9 cellular contexts compared by ENCODE assay signal in the genomic region with DNA sequence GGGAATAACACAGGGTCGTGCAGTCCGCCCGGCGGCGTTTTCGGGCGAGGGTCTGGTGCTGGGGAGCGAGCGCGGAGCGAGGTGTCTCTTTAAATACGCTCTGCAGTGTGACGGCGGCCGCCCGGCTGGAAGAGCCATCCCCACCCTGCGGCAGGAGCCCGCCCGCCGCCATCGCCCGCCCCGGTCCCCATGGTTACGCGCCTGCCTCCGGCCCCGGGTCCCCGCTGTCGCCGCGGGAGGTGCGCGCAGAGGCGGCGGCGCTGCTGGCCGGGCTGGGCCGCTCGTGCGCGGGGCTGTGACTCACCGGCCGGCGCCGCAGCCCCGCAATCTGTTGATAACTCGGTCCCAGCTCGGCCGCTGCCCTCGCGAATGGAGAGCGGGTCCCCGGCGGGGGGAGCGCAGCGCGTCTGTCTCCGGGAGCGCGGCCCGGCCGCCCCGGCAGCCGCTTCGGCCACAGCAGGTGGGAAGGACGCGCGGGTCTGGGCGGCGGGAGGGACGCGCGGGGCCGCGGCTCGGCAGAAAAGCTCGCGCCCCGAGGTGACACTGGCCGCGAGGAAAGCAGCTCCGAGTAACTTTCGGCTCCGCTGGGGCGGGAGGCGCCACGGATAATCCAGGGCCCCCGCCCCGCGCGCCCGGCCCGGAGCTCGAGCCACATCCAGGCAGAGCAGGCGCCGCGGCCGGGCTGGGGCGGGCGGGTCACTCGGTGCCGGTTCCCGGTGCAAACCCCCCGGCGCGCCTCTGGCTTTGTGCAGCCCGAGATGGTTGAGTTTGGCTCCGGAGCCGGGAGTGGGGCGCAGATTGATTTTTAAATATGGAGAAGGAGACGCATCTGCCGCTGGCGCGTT. TPM values are rescaled to one million over a fixed set of nuclear protein-coding genes. Genes with fewer than 3 reads are reported as not detected.
DNase-seq lines count a peak whose midpoint lies in the region; ATAC-seq and TF ChIP-seq lines count a peak whose summit lies in the region.
"Had no signal": no experiment of that assay in that cellular context is flagged by ENCODE, and none has a peak within 500 bp of the region (broad histone marks: within the 10 kb centered on the region; RNA-seq: fewer than 3 reads in every experiment).

A gene with protein sequence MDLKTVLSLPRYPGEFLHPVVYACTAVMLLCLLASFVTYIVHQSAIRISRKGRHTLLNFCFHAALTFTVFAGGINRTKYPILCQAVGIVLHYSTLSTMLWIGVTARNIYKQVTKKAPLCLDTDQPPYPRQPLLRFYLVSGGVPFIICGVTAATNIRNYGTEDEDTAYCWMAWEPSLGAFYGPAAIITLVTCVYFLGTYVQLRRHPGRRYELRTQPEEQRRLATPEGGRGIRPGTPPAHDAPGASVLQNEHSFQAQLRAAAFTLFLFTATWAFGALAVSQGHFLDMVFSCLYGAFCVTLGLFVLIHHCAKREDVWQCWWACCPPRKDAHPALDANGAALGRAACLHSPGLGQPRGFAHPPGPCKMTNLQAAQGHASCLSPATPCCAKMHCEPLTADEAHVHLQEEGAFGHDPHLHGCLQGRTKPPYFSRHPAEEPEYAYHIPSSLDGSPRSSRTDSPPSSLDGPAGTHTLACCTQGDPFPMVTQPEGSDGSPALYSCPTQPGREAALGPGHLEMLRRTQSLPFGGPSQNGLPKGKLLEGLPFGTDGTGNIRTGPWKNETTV (plus strand): TSS at position 246 of the 845 bp plus-strand sequence. CDS start 986 bp downstream, outside the sequence.

- no peaks in the 10 kb centered on the region for H3K9me3 ChIP-seq in Panc1 (ENCODE audit: control insufficient read depth, insufficient read depth, low read depth, low read length)
- no peaks in the 10 kb centered on the region for H3K9me3 ChIP-seq in iPS DF 6.9 (ENCODE audit: control insufficient read depth, insufficient read depth, low read length)
- no peaks in the 10 kb centered on the region for H3K9me3 ChIP-seq in psoas muscle
- no peaks in the 10 kb centered on the region for H3K9me3 ChIP-seq in aorta (ENCODE audit: control insufficient read depth, low read length)

- CTCF ChIA-PET in Panc1 (lab: Charles Lee) (no interaction called here), GM10248 (lab: Yijun Ruan, JAX) (no interaction called here)

- WGBS in iPS DF 6.9 (ENCODE audit: insufficient coverage, insufficient read length), result no CpG with 5 or more reads among the region's 114 CpGs
- WGBS in psoas muscle, 3 donors, result 1 to 3% (median 1%) methylated on average over 52 to 114 of the region's 114 CpGs
- WGBS in aorta, 2 donors, result 1% methylated on average over 94 to 114 of the region's 114 CpGs

- H3K36me3 ChIP-seq in Panc1 (ENCODE audit: control insufficient read depth, insufficient read depth, low read length) (no peaks in the 10 kb centered on the region), iPS DF 6.9 (ENCODE audit: control insufficient read depth, insufficient read depth, low read length) (no peaks in the 10 kb centered on the region; the same call in 1 of the 2 replicates), psoas muscle (ENCODE audit: insufficient read depth in 1 of 2, low read depth in 1 of 2) (no peaks in the 10 kb centered on the region), aorta (ENCODE audit: control insufficient read depth in 1 of 2, insufficient read depth in 2 of 2, low read length in 1 of 2) (no peaks in the 10 kb centered on the region)

- H3K4me3 ChIP-seq in Panc1 (ENCODE audit: low read depth in 2 of 2, low read length in 2 of 2) (peak within 1 kb of the TSS in 1 of 2 experiments; percentile 27; a peak in 2 of 4 replicates), iPS DF 6.9 (ENCODE audit: low read length) (peak within 1 kb of the TSS; percentile 47), psoas muscle (peak within 1 kb of the TSS; percentile 51), aorta (ENCODE audit: low read length in 2 of 2) (no peak within 1 kb of the TSS)

- H3K27ac ChIP-seq in Panc1 (ENCODE audit: low read length) (no peak within 1 kb of the TSS), iPS DF 6.9 (ENCODE audit: low read length) (no peak within 1 kb of the TSS), psoas muscle (no peak within 1 kb of the TSS), aorta (ENCODE audit: low read depth in 1 of 2, low read length in 2 of 2) (no peak within 1 kb of the TSS)

- peaks cover 4% of the 10 kb centered on the region; the same call in 1 of the 2 replicates for H3K4me1 ChIP-seq in Panc1 (ENCODE audit: control insufficient read depth, insufficient read depth, low read length)
- H3K4me1 ChIP-seq in iPS DF 6.9 (ENCODE audit: control insufficient read depth, insufficient read depth, low read length), result no peaks in the 10 kb centered on the region; the same call in 1 of the 2 replicates
- no peaks in the 10 kb centered on the region for H3K4me1 ChIP-seq in psoas muscle
- H3K4me1 ChIP-seq in aorta (ENCODE audit: control insufficient read depth in 1 of 2, insufficient read depth in 2 of 2, low read length in 2 of 2), result no peaks in the 10 kb centered on the region

- no TSS peak for BruUV-seq in Panc1 (replicated peaks; lab: Mats Ljungman, UMichigan)

- peak; percentile 42 to 60 (median 45) for DNase-seq in NCI-H1417 (lab: John Stamatoyannopoulos, UW)
- no peak for DNase-seq in NCI-H1417 treated with DMSO at 0.1 percent for 48 hours (lab: John Stamatoyannopoulos, UW)
- no peak for DNase-seq in Panc1 (ENCODE audit: low read depth, low spot score)
- DNase-seq in iPS DF 6.9 (ENCODE audit: low read depth, low spot score), result no peak
- DNase-seq in psoas muscle, result no peak
- no peak for DNase-seq in activated effector memory CD4-positive, alpha-beta T cell treated with anti-CD3 and anti-CD28 coated beads, Interleukin-2, amount 50 U/mL, for 16 hours
- no peak for DNase-seq in aorta
- no peak for DNase-seq in GM10248 (ENCODE audit: extremely low spot score)
- DNase-seq: SHP77 treated with DMSO at 0.1 percent for 48 hours had no signal

- TF ChIP-seq CTCF in Panc1 (IDR thresholded peaks at IDR 0.05), result no peak
- no peak for TF ChIP-seq CTCF in psoas muscle (IDR thresholded peaks at IDR 0.05)
- TF ChIP-seq CTCF in GM10248 (IDR thresholded peaks at IDR 0.05; ENCODE audit: control extremely low read depth, extremely low read depth, low read depth, missing control alignments), result no peak

- ATAC-seq in Panc1, result peak; percentile 65
- peak; percentile 34 to 77 (median 63) for ATAC-seq in psoas muscle
- ATAC-seq in aorta (ENCODE audit: low FRiP score), result no peak

- peaks cover 21% of the 10 kb centered on the region for H3K27me3 ChIP-seq in Panc1 (ENCODE audit: control insufficient read depth, insufficient read depth, low read length)
- H3K27me3 ChIP-seq in iPS DF 6.9 (ENCODE audit: control insufficient read depth, insufficient read depth, low read length), result peaks cover 16% of the 10 kb centered on the region
- peaks cover 0 to 92% (median 35%) of the 10 kb centered on the region in 3 donors for H3K27me3 ChIP-seq in psoas muscle (ENCODE audit: insufficient read depth in 3 of 3, low read length in 2 of 3)
- H3K27me3 ChIP-seq in aorta (ENCODE audit: control insufficient read depth in 1 of 2, insufficient read depth in 2 of 2, low read length in 1 of 2), result no peaks in the 10 kb centered on the region

- POLR2A ChIA-PET in Panc1 (lab: Charles Lee) (no interaction called here), GM10248 (lab: Yijun Ruan, JAX) (no interaction called here)

- in situ Hi-C loops in Panc1 (cut with HindIII; ENCODE audit: low pct_unique_long_range_greater_than_20kb, low sequenced_read_pairs), result no loop called here

- intact Hi-C loops in Panc1 (cut with micrococcal nuclease; ENCODE audit: unreplicated experiment) (no loop called here), psoas muscle (cut with DNase I) (no loop called here), aorta (cut with DNase I) (no loop called here)

RNA-seq across cellular contexts. Expression of the gene that starts here (rescaled TPM):
- total RNA-seq in Panc1 (2021; ENCODE audit: unreplicated experiment), result 0.05 TPM
- not detected for polyA plus RNA-seq in Panc1 (2012; ENCODE audit: insufficient read length)
- under 1 TPM in 3 of 4 donors, not detected in 1; 0.06 to 0.84 (median 0.44) TPM for total RNA-seq in psoas muscle
- under 1 TPM in 2 of 3 donors, not detected in 1; 0.05 to 0.08 TPM for polyA plus RNA-seq in psoas muscle
- not detected for total RNA-seq in aorta
- polyA plus RNA-seq in aorta, result under 1 TPM in 1 of 2 donors, not detected in 1; 0.20 TPM

Comparison
In these comparisons a context has a peak if more than half of its experiments do, and no peak if none do; other contexts are left out.
1. DNase-seq: peak in NCI-H1417 (3 of 3); none in NCI-H1417 treated with DMSO at 0.1 percent for 48 hours (single experiment), Panc1 (single experiment), iPS DF 6.9 (single experiment), psoas muscle (0 of 2), activated effector memory CD4-positive, alpha-beta T cell treated with anti-CD3 and anti-CD28 coated beads, Interleukin-2, amount 50 U/mL, for 16 hours (single experiment), aorta (0 of 2) and GM10248 (single experiment).
2. Peak in ATAC-seq in Panc1; RNA of the gene not detected or under 1 TPM.
3. Peak in ATAC-seq and H3K4me3 ChIP-seq in psoas muscle; RNA of the gene not detected or under 1 TPM.